2 cellular contexts compared by ENCODE assay signal in the genomic region with DNA sequence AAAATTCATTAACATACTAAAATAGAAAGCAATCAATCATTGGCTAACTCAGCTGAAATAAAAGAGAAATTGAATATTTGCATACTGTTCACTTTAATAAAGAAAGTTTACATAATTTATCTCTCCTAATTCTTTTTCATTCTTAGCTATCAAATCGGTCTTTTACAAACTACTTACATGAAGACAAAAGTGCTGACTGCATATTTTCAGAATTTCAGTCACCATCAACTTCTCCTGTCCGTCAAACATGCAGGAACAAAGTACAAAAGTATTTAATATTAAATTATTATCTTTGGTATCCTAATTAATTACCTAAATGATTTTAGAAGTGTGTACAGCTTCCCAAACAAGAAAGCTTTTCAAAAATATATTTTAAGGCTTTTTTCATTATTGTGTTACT.
A peak's percentile ranks its signal among the peaks of the same experiment; 100 is the strongest.
TF ChIP-seq lines count a peak whose summit lies in the region.

No MANE protein-coding gene starts in this region.

TF ChIP-seq in A549, 52 proteins besides CTCF, POLR2A, EP300 and RAD21:
- TF ChIP-seq, protein P1, sequence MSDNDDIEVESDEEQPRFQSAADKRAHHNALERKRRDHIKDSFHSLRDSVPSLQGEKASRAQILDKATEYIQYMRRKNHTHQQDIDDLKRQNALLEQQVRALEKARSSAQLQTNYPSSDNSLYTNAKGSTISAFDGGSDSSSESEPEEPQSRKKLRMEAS (IDR thresholded peaks at IDR 0.05), result no peak
- TF ChIP-seq RCOR1 (IDR thresholded peaks at IDR 0.05; ENCODE audit: low read depth, low read length) (no peak), POLR2AphosphoS2 (conservative IDR thresholded peaks at IDR 0.05; ENCODE audit: low read length) (no peak), MAFK (IDR thresholded peaks at IDR 0.05; ENCODE audit: partially characterized antibody) (peak; percentile 42), FOSL2 (IDR thresholded peaks at IDR 0.05) (no peak), FOSL2 (CRISPR knock-in tag; IDR thresholded peaks at IDR 0.05) (no peak), ZNF302 (CRISPR knock-in tag; IDR thresholded peaks at IDR 0.05) (no peak)
- TF ChIP-seq, protein P2, sequence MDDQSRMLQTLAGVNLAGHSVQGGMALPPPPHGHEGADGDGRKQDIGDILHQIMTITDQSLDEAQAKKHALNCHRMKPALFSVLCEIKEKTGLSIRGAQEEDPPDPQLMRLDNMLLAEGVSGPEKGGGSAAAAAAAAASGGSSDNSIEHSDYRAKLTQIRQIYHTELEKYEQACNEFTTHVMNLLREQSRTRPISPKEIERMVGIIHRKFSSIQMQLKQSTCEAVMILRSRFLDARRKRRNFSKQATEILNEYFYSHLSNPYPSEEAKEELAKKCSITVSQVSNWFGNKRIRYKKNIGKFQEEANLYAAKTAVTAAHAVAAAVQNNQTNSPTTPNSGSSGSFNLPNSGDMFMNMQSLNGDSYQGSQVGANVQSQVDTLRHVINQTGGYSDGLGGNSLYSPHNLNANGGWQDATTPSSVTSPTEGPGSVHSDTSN (IDR thresholded peaks at IDR 0.05), result no peak
- TF ChIP-seq, protein P3, sequence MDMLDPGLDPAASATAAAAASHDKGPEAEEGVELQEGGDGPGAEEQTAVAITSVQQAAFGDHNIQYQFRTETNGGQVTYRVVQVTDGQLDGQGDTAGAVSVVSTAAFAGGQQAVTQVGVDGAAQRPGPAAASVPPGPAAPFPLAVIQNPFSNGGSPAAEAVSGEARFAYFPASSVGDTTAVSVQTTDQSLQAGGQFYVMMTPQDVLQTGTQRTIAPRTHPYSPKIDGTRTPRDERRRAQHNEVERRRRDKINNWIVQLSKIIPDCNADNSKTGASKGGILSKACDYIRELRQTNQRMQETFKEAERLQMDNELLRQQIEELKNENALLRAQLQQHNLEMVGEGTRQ (IDR thresholded peaks at IDR 0.05), result no peak
- TF ChIP-seq, protein P4, sequence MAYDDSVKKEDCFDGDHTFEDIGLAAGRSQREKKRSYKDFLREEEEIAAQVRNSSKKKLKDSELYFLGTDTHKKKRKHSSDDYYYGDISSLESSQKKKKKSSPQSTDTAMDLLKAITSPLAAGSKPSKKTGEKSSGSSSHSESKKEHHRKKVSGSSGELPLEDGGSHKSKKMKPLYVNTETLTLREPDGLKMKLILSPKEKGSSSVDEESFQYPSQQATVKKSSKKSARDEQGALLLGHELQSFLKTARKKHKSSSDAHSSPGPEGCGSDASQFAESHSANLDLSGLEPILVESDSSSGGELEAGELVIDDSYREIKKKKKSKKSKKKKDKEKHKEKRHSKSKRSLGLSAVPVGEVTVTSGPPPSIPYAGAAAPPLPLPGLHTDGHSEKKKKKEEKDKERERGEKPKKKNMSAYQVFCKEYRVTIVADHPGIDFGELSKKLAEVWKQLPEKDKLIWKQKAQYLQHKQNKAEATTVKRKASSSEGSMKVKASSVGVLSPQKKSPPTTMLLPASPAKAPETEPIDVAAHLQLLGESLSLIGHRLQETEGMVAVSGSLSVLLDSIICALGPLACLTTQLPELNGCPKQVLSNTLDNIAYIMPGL (CRISPR knock-in tag; IDR thresholded peaks at IDR 0.05; ENCODE audit: borderline replicate concordance), result no peak

TF ChIP-seq in IMR-90, 13 proteins besides CTCF, POLR2A, EP300 and RAD21 (continued from another document):
- TF ChIP-seq, protein P5, sequence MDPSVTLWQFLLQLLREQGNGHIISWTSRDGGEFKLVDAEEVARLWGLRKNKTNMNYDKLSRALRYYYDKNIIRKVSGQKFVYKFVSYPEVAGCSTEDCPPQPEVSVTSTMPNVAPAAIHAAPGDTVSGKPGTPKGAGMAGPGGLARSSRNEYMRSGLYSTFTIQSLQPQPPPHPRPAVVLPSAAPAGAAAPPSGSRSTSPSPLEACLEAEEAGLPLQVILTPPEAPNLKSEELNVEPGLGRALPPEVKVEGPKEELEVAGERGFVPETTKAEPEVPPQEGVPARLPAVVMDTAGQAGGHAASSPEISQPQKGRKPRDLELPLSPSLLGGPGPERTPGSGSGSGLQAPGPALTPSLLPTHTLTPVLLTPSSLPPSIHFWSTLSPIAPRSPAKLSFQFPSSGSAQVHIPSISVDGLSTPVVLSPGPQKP (IDR thresholded peaks at IDR 0.05; ENCODE audit: borderline replicate concordance, low read depth, low read length), result no peak
- TF ChIP-seq MAFK (IDR thresholded peaks at IDR 0.05; ENCODE audit: low read depth, low read length), result peak; percentile 54
